21 cellular contexts compared by ENCODE assay signal in the genomic region with DNA sequence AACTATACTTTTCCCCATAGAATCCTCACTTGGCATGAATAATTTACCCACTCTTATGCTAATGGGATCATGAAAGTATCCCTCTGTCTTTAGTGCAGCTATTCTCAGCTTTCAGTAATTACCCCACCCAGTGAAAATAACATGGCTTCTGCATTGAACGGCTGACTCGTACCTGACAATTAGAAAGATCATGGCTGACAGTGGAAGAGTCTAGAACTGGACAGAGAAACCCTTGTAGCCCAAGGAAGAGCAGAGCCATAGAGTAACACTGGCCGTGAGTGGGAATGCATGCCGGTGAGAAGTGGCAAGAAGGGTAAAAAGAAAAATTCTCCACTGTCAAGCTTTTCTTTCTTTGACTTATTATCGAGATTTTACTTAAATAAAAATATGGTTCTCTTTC. TPM values are rescaled to one million over a fixed set of nuclear protein-coding genes. Genes with fewer than 3 reads are reported as not detected.
DNase-seq lines count a peak whose midpoint lies in the region; ATAC-seq, FAIRE-seq and TF ChIP-seq lines count a peak whose summit lies in the region.
"Had no signal": no experiment of that assay in that cellular context is flagged by ENCODE, and none has a peak within 500 bp of the region (broad histone marks: within the 10 kb centered on the region; RNA-seq: fewer than 3 reads in every experiment).

No MANE protein-coding gene starts in this region.

- no peak for TF ChIP-seq POLR2A in thyroid gland (IDR thresholded peaks at IDR 0.05)

- H3K4me1 ChIP-seq in mucosa of descending colon (ENCODE audit: low read depth) (no peaks in the 10 kb centered on the region), thyroid gland (no peaks in the 10 kb centered on the region)
- H3K4me1 ChIP-seq: BLaER1 had no signal

- no peak for TF ChIP-seq CTCF in mucosa of descending colon (IDR thresholded peaks at IDR 0.05)
- no peak for TF ChIP-seq CTCF in thyroid gland (IDR thresholded peaks at IDR 0.05)

- no peak for ATAC-seq in mucosa of descending colon
- ATAC-seq: CD8-positive, alpha-beta T cell; HCT116 had no signal

- H3K4me3 ChIP-seq in mucosa of descending colon (no peak overlapping the region), thyroid gland (replicated peaks in 1 of 3) (no peak overlapping the region)
- H3K4me3 ChIP-seq: BLaER1 had no signal

- H3K9me3 ChIP-seq in mucosa of descending colon (no peaks in the 10 kb centered on the region), thyroid gland (no peaks in the 10 kb centered on the region)
- H3K9me3 ChIP-seq: BLaER1 had no signal

- peak; percentile 90 for DNase-seq in NCI-H82 (lab: John Stamatoyannopoulos, UW)
- DNase-seq in NCI-H82 treated with DMSO at 0.1 percent for 48 hours (lab: John Stamatoyannopoulos, UW; ENCODE audit: unreplicated experiment) = no peak
- peak; percentile 15 for DNase-seq in astrocyte of the hippocampus (ENCODE audit: low read depth, low spot score)
- DNase-seq in superior temporal gyrus (ENCODE audit: extremely low spot score) = peak; percentile 52
- DNase-seq in NOMO-1 (lab: John Stamatoyannopoulos, UW; ENCODE audit: unreplicated experiment in 2 of 2) = no peak
- no peak for DNase-seq in mucosa of descending colon
- DNase-seq in thyroid gland = no peak
- DNase-seq: CD8-positive, alpha-beta T cell; NCI-H1105 treated with DMSO at 0.1 percent for 48 hours; NCI-H2081 treated with DMSO at 0.1 percent for 48 hours; NCI-H345; NCI-H526; NK-92 treated with Interleukin-12 subunit alpha and Interleukin-12 subunit beta, amount 100 ng/mL, for 24 hours; OCI-M1; RPMI8226; SIG-M5 had no signal

- H3K27me3 ChIP-seq in thyroid gland = no peaks in the 10 kb centered on the region
- H3K27me3 ChIP-seq: BLaER1 had no signal

- H3K36me3 ChIP-seq in mucosa of descending colon (ENCODE audit: low read depth) (no peaks in the 10 kb centered on the region), thyroid gland (no peaks in the 10 kb centered on the region)
- H3K36me3 ChIP-seq: BLaER1 had no signal

- peak; percentile 24 for FAIRE-seq in islet of Langerhans (lab: Jason Lieb, UNC)
- FAIRE-seq: HTR-8/SVneo had no signal

- intact Hi-C loops in mucosa of descending colon (cut with DNase I, micrococcal nuclease) = no loop called here
- intact Hi-C loops in thyroid gland (cut with DNase I) = no loop called here

- WGBS in thyroid gland, 2 donors = 92 to 93% methylated on average over 5 of the region's 5 CpGs

- H3K27ac ChIP-seq in thyroid gland = no peak overlapping the region
- H3K27ac ChIP-seq: BLaER1, HL-60 had no signal

RNA-seq across cellular contexts. Expression of gene MEIS2, which starts 22.3 kb away (rescaled TPM):
- total RNA-seq in mucosa of descending colon (10 to 100 TPM in 1 of 3 donors, 1 to 10 TPM in 2; 3.8 to 93.3 (median 8.9) TPM), thyroid gland (10 to 100 TPM; 14.8 to 28.4 (median 20.4) TPM)
- total RNA-seq: CD8-positive, alpha-beta T cell had no signal

Comparison
In these comparisons a context has a peak if more than half of its experiments do, and no peak if none do; other contexts are left out.
1. DNase-seq: peak in NCI-H82 (single experiment), astrocyte of the hippocampus (single experiment) and superior temporal gyrus (single experiment); none in NCI-H82 treated with DMSO at 0.1 percent for 48 hours (single experiment), NOMO-1 (0 of 2), mucosa of descending colon (0 of 3) and thyroid gland (0 of 2).